Comparison of ENCODE assay signal across 1 cellular context in the genomic region with DNA sequence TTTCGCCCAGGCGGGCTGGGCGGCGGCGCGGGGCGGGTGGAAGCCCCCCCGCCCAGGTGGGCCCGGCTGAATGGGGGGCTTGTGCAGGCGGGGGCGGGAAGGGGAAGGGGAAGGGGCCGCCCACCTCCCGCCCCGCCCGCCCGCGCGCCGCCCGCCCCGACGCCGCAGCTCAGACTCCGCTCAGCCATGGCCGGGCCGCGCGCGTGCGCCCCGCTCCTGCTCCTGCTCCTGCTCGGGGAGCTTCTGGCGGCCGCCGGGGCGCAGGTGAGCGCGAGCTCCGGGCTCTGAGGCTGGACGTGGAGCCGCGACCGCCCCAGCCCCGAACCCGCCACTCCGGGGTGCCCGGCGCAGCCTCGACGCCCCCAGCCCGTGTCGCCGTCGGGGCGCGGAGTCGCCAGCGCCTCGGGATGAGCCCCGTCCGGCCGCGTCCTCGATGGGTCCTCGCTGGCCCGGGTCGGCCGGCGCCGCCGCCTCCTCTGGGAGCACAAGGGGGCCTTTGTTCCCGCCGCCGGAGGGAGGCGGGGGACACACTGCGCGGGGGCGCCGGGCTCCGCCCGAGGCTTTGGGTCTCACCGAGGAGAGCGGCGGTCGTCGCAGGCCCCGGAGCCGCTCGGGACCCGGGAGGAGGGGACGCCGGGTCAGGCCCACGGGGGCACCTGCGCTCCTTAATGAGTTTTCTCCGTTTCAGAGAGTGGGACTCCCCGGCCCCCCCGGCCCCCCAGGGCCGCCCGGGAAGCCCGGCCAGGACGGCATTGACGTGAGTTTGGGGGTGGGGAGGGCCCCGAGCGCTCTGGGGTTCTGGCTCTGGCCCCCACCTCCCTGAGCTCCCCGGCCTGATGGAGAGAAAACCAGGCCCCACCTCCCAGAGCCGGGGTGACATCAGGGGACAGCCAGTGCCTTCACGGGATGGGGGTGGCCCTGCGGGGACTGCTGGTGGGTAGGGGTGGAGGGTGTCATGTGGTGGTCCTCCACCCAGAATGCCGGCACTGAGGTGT.
A peak's percentile ranks its signal among the peaks of the same experiment; 100 is the strongest.
TF ChIP-seq lines count a peak whose summit lies in the region.

A gene (plus strand): TSS at position 172 of the 995 bp plus-strand sequence. CDS start 15 bp downstream, at position 187.

TF ChIP-seq in HepG2, 621 proteins besides CTCF, POLR2A, EP300 and RAD21 (continues in another document):
- TF ChIP-seq PHF21A (CRISPR knock-in tag; IDR thresholded peaks at IDR 0.05) (peak; percentile 6; the same call in 1 of the 2 replicates), PHF8 (CRISPR knock-in tag; IDR thresholded peaks at IDR 0.05) (no peak; the same call in 1 of the 2 replicates), ZNF446 (CRISPR knock-in tag; IDR thresholded peaks at IDR 0.05) (peak; percentile 79), ZNF629 (CRISPR knock-in tag; conservative IDR thresholded peaks at IDR 0.05) (0 out of 2 replicates have a peak, but pooled peaks have one; percentile 7), HOXA3 (CRISPR knock-in tag; IDR thresholded peaks at IDR 0.05) (peak; percentile 37), NBN (conservative IDR thresholded peaks at IDR 0.05) (no peak), ZNF441 (CRISPR knock-in tag; IDR thresholded peaks at IDR 0.05; ENCODE audit: borderline replicate concordance) (no peak), ZBTB8A (CRISPR knock-in tag; IDR thresholded peaks at IDR 0.05; ENCODE audit: borderline replicate concordance, low read depth) (no peak), TARDBP (CRISPR knock-in tag; IDR thresholded peaks at IDR 0.05) (0 out of 2 replicates have a peak, but pooled peaks have one; percentile 50), ARNT2 (CRISPR knock-in tag; IDR thresholded peaks at IDR 0.05; ENCODE audit: low read depth) (peak; percentile 53; the same call in 1 of the 2 replicates), ATRX (CRISPR knock-in tag; IDR thresholded peaks at IDR 0.05; ENCODE audit: borderline replicate concordance) (no peak), PRPF4 (IDR thresholded peaks at IDR 0.05; ENCODE audit: low read depth, low read length, poor library complexity, severe bottlenecking) (no peak), ZNF205 (CRISPR knock-in tag; IDR thresholded peaks at IDR 0.05) (no peak), MED13 (CRISPR knock-in tag; IDR thresholded peaks at IDR 0.05) (peak; percentile 24; the same call in 1 of the 2 replicates), POGZ (CRISPR knock-in tag; IDR thresholded peaks at IDR 0.05) (no peak), MLLT10 (CRISPR knock-in tag; IDR thresholded peaks at IDR 0.05) (no peak), ZNF451 (CRISPR knock-in tag; IDR thresholded peaks at IDR 0.05) (no peak), ZNF781 (CRISPR knock-in tag; IDR thresholded peaks at IDR 0.05; ENCODE audit: borderline replicate concordance, not compliant biosample characterization) (no peak), NPAS2 (CRISPR knock-in tag; IDR thresholded peaks at IDR 0.05; ENCODE audit: borderline replicate concordance) (no peak), RFXAP (CRISPR knock-in tag; IDR thresholded peaks at IDR 0.05; ENCODE audit: borderline replicate concordance) (peak; percentile 12; the same call in 1 of the 2 replicates), MAFK (conservative IDR thresholded peaks at IDR 0.05 in 1 of 2, IDR thresholded peaks at IDR 0.05 in 1 of 2; ENCODE audit: low read length in 2 of 2) (no peak), ZNF672 (CRISPR knock-in tag; IDR thresholded peaks at IDR 0.05) (no peak), RBFOX2 (IDR thresholded peaks at IDR 0.05; ENCODE audit: low read depth, low read length) (peak; percentile 73), ZFX (CRISPR knock-in tag; IDR thresholded peaks at IDR 0.05; ENCODE audit: low read depth) (peak; percentile 30), ZNF788 (CRISPR knock-in tag; IDR thresholded peaks at IDR 0.05; ENCODE audit: borderline replicate concordance) (peak; percentile 54; the same call in 1 of the 2 replicates), ZNF746 (CRISPR knock-in tag; IDR thresholded peaks at IDR 0.05) (0 out of 2 replicates have a peak, but pooled peaks have one; percentile 40), POLR2AphosphoS2 (IDR thresholded peaks at IDR 0.05; ENCODE audit: low read depth, low read length) (no peak), ZKSCAN1 (IDR thresholded peaks at IDR 0.05; ENCODE audit: low read length) (no peak), SIX4 (CRISPR knock-in tag; IDR thresholded peaks at IDR 0.05) (no peak), SALL2 (CRISPR knock-in tag; IDR thresholded peaks at IDR 0.05) (no peak), HDAC6 (IDR thresholded peaks at IDR 0.05; ENCODE audit: low read depth, low read length) (no peak), JUN (CRISPR knock-in tag; IDR thresholded peaks at IDR 0.05) (no peak), ZMYM2 (CRISPR knock-in tag; IDR thresholded peaks at IDR 0.05) (no peak), ZNF251 (CRISPR knock-in tag; IDR thresholded peaks at IDR 0.05) (no peak), ZNF329 (CRISPR knock-in tag; IDR thresholded peaks at IDR 0.05; ENCODE audit: low read depth) (no peak; the same call in 1 of the 2 replicates), BRD4 (CRISPR knock-in tag; IDR thresholded peaks at IDR 0.05) (peak; percentile 44), MXI1 (IDR thresholded peaks at IDR 0.05; ENCODE audit: borderline replicate concordance, low read depth, low read length) (peak; percentile 6; the same call in 1 of the 3 replicates)
- TF ChIP-seq, protein P1, sequence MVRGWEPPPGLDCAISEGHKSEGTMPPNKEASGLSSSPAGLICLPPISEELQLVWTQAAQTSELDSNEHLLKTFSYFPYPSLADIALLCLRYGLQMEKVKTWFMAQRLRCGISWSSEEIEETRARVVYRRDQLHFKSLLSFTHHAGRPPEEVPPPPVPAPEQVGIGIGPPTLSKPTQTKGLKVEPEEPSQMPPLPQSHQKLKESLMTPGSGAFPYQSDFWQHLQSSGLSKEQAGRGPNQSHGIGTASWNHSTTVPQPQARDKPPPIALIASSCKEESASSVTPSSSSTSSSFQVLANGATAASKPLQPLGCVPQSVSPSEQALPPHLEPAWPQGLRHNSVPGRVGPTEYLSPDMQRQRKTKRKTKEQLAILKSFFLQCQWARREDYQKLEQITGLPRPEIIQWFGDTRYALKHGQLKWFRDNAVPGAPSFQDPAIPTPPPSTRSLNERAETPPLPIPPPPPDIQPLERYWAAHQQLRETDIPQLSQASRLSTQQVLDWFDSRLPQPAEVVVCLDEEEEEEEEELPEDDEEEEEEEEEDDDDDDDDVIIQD (CRISPR knock-in tag; IDR thresholded peaks at IDR 0.05; ENCODE audit: low read depth) = no peak
- TF ChIP-seq, protein P2, sequence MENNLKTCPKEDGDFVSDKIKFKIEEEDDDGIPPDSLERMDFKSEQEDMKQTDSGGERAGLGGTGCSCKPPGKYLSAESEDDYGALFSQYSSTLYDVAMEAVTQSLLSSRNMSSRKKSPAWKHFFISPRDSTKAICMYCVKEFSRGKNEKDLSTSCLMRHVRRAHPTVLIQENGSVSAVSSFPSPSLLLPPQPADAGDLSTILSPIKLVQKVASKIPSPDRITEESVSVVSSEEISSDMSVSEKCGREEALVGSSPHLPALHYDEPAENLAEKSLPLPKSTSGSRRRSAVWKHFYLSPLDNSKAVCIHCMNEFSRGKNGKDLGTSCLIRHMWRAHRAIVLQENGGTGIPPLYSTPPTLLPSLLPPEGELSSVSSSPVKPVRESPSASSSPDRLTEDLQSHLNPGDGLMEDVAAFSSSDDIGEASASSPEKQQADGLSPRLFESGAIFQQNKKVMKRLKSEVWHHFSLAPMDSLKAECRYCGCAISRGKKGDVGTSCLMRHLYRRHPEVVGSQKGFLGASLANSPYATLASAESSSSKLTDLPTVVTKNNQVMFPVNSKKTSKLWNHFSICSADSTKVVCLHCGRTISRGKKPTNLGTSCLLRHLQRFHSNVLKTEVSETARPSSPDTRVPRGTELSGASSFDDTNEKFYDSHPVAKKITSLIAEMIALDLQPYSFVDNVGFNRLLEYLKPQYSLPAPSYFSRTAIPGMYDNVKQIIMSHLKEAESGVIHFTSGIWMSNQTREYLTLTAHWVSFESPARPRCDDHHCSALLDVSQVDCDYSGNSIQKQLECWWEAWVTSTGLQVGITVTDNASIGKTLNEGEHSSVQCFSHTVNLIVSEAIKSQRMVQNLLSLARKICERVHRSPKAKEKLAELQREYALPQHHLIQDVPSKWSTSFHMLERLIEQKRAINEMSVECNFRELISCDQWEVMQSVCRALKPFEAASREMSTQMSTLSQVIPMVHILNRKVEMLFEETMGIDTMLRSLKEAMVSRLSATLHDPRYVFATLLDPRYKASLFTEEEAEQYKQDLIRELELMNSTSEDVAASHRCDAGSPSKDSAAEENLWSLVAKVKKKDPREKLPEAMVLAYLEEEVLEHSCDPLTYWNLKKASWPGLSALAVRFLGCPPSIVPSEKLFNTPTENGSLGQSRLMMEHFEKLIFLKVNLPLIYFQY (CRISPR knock-in tag; IDR thresholded peaks at IDR 0.05; ENCODE audit: borderline replicate concordance) = 0 out of 2 replicates have a peak, but pooled peaks have one; percentile 33
- TF ChIP-seq, protein P3, sequence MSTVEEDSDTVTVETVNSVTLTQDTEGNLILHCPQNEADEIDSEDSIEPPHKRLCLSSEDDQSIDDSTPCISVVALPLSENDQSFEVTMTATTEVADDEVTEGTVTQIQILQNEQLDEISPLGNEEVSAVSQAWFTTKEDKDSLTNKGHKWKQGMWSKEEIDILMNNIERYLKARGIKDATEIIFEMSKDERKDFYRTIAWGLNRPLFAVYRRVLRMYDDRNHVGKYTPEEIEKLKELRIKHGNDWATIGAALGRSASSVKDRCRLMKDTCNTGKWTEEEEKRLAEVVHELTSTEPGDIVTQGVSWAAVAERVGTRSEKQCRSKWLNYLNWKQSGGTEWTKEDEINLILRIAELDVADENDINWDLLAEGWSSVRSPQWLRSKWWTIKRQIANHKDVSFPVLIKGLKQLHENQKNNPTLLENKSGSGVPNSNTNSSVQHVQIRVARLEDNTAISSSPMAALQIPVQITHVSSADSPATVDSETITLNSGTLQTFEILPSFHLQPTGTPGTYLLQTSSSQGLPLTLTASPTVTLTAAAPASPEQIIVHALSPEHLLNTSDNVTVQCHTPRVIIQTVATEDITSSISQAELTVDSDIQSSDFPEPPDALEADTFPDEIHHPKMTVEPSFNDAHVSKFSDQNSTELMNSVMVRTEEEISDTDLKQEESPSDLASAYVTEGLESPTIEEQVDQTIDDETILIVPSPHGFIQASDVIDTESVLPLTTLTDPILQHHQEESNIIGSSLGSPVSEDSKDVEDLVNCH (CRISPR knock-in tag; IDR thresholded peaks at IDR 0.05) = no peak
- TF ChIP-seq, protein P4, sequence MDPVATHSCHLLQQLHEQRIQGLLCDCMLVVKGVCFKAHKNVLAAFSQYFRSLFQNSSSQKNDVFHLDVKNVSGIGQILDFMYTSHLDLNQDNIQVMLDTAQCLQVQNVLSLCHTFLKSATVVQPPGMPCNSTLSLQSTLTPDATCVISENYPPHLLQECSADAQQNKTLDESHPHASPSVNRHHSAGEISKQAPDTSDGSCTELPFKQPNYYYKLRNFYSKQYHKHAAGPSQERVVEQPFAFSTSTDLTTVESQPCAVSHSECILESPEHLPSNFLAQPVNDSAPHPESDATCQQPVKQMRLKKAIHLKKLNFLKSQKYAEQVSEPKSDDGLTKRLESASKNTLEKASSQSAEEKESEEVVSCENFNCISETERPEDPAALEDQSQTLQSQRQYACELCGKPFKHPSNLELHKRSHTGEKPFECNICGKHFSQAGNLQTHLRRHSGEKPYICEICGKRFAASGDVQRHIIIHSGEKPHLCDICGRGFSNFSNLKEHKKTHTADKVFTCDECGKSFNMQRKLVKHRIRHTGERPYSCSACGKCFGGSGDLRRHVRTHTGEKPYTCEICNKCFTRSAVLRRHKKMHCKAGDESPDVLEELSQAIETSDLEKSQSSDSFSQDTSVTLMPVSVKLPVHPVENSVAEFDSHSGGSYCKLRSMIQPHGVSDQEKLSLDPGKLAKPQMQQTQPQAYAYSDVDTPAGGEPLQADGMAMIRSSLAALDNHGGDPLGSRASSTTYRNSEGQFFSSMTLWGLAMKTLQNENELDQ (CRISPR knock-in tag; IDR thresholded peaks at IDR 0.05; ENCODE audit: borderline replicate concordance) = no peak
